ENCODE assay signal across 1 cellular context in the genomic region with DNA sequence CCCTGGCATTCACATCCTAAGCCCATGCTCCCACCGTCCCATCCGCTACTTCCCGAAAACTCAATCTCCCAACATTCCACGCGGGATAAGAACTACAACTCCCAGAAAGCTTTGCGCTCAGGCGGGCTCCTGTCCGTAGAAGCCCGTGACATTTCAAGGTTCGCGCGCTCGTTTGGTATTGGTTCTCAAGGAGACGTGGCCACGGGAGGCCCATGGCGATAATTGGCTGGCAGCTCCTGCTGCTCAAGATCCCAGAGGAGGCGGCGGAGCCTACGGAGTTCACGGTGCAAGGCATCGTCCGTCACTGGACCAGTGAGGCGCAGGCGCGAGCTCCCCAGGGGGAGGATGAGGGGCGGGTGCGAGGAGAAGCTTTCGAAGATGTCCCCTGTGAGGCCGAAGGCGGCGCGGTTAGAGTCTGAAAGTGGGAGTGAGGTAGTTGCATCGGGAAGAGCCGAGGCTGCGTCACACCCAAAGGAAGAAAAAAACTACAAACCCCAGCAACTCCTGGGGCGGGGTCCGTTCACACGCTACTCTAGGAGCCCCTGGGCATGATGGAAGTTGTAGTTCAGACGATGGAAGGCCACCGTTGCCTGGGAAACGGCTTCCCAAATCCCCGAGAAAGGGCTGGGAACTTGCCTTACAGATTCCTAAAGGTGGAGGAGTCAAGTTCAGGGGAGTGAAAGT.
TF ChIP-seq lines count a peak whose summit lies in the region.

No MANE protein-coding gene starts in this region.

TF ChIP-seq in HepG2, 621 proteins besides CTCF, POLR2A, EP300 and RAD21 (continued from another document):
- TF ChIP-seq, protein P1, sequence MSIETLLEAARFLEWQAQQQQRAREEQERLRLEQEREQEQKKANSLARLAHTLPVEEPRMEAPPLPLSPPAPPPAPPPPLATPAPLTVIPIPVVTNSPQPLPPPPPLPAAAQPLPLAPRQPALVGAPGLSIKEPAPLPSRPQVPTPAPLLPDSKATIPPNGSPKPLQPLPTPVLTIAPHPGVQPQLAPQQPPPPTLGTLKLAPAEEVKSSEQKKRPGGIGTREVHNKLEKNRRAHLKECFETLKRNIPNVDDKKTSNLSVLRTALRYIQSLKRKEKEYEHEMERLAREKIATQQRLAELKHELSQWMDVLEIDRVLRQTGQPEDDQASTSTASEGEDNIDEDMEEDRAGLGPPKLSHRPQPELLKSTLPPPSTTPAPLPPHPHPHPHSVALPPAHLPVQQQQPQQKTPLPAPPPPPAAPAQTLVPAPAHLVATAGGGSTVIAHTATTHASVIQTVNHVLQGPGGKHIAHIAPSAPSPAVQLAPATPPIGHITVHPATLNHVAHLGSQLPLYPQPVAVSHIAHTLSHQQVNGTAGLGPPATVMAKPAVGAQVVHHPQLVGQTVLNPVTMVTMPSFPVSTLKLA (IDR thresholded peaks at IDR 0.05): peak; percentile 37; the same call in 1 of the 2 replicates
- TF ChIP-seq NR3C1 (CRISPR knock-in tag; IDR thresholded peaks at IDR 0.05) (no peak), FOXO1 (CRISPR knock-in tag; IDR thresholded peaks at IDR 0.05) (no peak), ARNTL (CRISPR knock-in tag; IDR thresholded peaks at IDR 0.05) (peak; percentile 43; the same call in 1 of the 2 replicates), ELF4 (CRISPR knock-in tag; IDR thresholded peaks at IDR 0.05; ENCODE audit: borderline replicate concordance) (no peak), ZBTB42 (CRISPR knock-in tag; IDR thresholded peaks at IDR 0.05) (no peak), NR2F1 (CRISPR knock-in tag; IDR thresholded peaks at IDR 0.05) (no peak), SRF (IDR thresholded peaks at IDR 0.05; ENCODE audit: low read depth, low read length) (no peak), DR1 (CRISPR knock-in tag; IDR thresholded peaks at IDR 0.05) (0 out of 2 replicates have a peak, but pooled peaks have one; percentile 17), RFX1 (IDR thresholded peaks at IDR 0.05) (peak; percentile 72), ZNF546 (CRISPR knock-in tag; conservative IDR thresholded peaks at IDR 0.05) (no peak), ONECUT2 (CRISPR knock-in tag; IDR thresholded peaks at IDR 0.05) (no peak), ZNF816 (CRISPR knock-in tag; IDR thresholded peaks at IDR 0.05; ENCODE audit: borderline replicate concordance) (no peak), RORA (CRISPR knock-in tag; IDR thresholded peaks at IDR 0.05) (no peak), ATF7-NPFF (CRISPR knock-in tag; IDR thresholded peaks at IDR 0.05; ENCODE audit: low read depth) (peak; percentile 40; the same call in 1 of the 2 replicates), KLF15 (CRISPR knock-in tag; IDR thresholded peaks at IDR 0.05; ENCODE audit: borderline replicate concordance) (no peak), ZNF782 (CRISPR knock-in tag; IDR thresholded peaks at IDR 0.05; ENCODE audit: borderline replicate concordance) (no peak), NCOA2 (CRISPR knock-in tag; IDR thresholded peaks at IDR 0.05) (0 out of 2 replicates have a peak, but pooled peaks have one; percentile 9), ZNF317 (CRISPR knock-in tag; IDR thresholded peaks at IDR 0.05) (no peak), ZNF773 (CRISPR knock-in tag; IDR thresholded peaks at IDR 0.05; ENCODE audit: borderline replicate concordance) (no peak), FOXP1 (IDR thresholded peaks at IDR 0.05) (no peak), FOXP1 (CRISPR knock-in tag; IDR thresholded peaks at IDR 0.05) (no peak), DNMT1 (CRISPR knock-in tag; IDR thresholded peaks at IDR 0.05) (no peak), ZNF292 (CRISPR knock-in tag; IDR thresholded peaks at IDR 0.05; ENCODE audit: borderline replicate concordance, low read depth) (no peak), ETV6 (CRISPR knock-in tag; conservative IDR thresholded peaks at IDR 0.05) (no peak), RBM39 (IDR thresholded peaks at IDR 0.05; ENCODE audit: low read depth, low read length, poor library complexity, severe bottlenecking) (peak; percentile 29), GLI4 (CRISPR knock-in tag; IDR thresholded peaks at IDR 0.05; ENCODE audit: borderline replicate concordance) (peak; percentile 78; the same call in 1 of the 2 replicates), FOXA1 (IDR thresholded peaks at IDR 0.05) (no peak), FOXA1 (CRISPR knock-in tag; IDR thresholded peaks at IDR 0.05) (no peak), ZNF761 (CRISPR knock-in tag; conservative IDR thresholded peaks at IDR 0.05) (0 out of 2 replicates have a peak, but pooled peaks have one; percentile 17), SP1 (IDR thresholded peaks at IDR 0.05) (no peak), SP1 (CRISPR knock-in tag; IDR thresholded peaks at IDR 0.05) (peak; percentile 50; the same call in 1 of the 2 replicates), HMG20A (CRISPR knock-in tag; IDR thresholded peaks at IDR 0.05; ENCODE audit: borderline replicate concordance) (no peak), SMAD9 (CRISPR knock-in tag; IDR thresholded peaks at IDR 0.05) (no peak), ZNF337 (CRISPR knock-in tag; IDR thresholded peaks at IDR 0.05; ENCODE audit: borderline replicate concordance, low read depth) (no peak), MATR3 (CRISPR knock-in tag; IDR thresholded peaks at IDR 0.05) (no peak), CCAR2 (optimal IDR thresholded peaks at IDR 0.05; ENCODE audit: low read depth, low read length) (no peak), ZNF431 (CRISPR knock-in tag; IDR thresholded peaks at IDR 0.05; ENCODE audit: borderline replicate concordance, low read depth) (no peak), ZFP41 (CRISPR knock-in tag; IDR thresholded peaks at IDR 0.05; ENCODE audit: borderline replicate concordance) (no peak), PHF8 (CRISPR knock-in tag; IDR thresholded peaks at IDR 0.05) (peak; percentile 67), PAF1 (CRISPR knock-in tag; IDR thresholded peaks at IDR 0.05) (no peak), RARG (CRISPR knock-in tag; IDR thresholded peaks at IDR 0.05; ENCODE audit: low read depth) (no peak), TOE1 (CRISPR knock-in tag; IDR thresholded peaks at IDR 0.05) (no peak), MYC (CRISPR knock-in tag; IDR thresholded peaks at IDR 0.05; ENCODE audit: borderline replicate concordance) (no peak), ZNF234 (CRISPR knock-in tag; conservative IDR thresholded peaks at IDR 0.05) (no peak)
- TF ChIP-seq, protein P2, sequence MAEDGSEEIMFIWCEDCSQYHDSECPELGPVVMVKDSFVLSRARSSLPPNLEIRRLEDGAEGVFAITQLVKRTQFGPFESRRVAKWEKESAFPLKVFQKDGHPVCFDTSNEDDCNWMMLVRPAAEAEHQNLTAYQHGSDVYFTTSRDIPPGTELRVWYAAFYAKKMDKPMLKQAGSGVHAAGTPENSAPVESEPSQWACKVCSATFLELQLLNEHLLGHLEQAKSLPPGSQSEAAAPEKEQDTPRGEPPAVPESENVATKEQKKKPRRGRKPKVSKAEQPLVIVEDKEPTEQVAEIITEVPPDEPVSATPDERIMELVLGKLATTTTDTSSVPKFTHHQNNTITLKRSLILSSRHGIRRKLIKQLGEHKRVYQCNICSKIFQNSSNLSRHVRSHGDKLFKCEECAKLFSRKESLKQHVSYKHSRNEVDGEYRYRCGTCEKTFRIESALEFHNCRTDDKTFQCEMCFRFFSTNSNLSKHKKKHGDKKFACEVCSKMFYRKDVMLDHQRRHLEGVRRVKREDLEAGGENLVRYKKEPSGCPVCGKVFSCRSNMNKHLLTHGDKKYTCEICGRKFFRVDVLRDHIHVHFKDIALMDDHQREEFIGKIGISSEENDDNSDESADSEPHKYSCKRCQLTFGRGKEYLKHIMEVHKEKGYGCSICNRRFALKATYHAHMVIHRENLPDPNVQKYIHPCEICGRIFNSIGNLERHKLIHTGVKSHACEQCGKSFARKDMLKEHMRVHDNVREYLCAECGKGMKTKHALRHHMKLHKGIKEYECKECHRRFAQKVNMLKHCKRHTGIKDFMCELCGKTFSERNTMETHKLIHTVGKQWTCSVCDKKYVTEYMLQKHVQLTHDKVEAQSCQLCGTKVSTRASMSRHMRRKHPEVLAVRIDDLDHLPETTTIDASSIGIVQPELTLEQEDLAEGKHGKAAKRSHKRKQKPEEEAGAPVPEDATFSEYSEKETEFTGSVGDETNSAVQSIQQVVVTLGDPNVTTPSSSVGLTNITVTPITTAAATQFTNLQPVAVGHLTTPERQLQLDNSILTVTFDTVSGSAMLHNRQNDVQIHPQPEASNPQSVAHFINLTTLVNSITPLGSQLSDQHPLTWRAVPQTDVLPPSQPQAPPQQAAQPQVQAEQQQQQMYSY (CRISPR knock-in tag; IDR thresholded peaks at IDR 0.05): no peak
- TF ChIP-seq, protein P3, sequence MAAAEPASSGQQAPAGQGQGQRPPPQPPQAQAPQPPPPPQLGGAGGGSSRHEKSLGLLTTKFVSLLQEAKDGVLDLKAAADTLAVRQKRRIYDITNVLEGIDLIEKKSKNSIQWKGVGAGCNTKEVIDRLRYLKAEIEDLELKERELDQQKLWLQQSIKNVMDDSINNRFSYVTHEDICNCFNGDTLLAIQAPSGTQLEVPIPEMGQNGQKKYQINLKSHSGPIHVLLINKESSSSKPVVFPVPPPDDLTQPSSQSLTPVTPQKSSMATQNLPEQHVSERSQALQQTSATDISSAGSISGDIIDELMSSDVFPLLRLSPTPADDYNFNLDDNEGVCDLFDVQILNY (CRISPR knock-in tag; conservative IDR thresholded peaks at IDR 0.05): peak; percentile 99
- TF ChIP-seq, protein P4, sequence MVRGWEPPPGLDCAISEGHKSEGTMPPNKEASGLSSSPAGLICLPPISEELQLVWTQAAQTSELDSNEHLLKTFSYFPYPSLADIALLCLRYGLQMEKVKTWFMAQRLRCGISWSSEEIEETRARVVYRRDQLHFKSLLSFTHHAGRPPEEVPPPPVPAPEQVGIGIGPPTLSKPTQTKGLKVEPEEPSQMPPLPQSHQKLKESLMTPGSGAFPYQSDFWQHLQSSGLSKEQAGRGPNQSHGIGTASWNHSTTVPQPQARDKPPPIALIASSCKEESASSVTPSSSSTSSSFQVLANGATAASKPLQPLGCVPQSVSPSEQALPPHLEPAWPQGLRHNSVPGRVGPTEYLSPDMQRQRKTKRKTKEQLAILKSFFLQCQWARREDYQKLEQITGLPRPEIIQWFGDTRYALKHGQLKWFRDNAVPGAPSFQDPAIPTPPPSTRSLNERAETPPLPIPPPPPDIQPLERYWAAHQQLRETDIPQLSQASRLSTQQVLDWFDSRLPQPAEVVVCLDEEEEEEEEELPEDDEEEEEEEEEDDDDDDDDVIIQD (CRISPR knock-in tag; IDR thresholded peaks at IDR 0.05; ENCODE audit: low read depth): peak; percentile 43; the same call in 1 of the 2 replicates
- TF ChIP-seq, protein P5, sequence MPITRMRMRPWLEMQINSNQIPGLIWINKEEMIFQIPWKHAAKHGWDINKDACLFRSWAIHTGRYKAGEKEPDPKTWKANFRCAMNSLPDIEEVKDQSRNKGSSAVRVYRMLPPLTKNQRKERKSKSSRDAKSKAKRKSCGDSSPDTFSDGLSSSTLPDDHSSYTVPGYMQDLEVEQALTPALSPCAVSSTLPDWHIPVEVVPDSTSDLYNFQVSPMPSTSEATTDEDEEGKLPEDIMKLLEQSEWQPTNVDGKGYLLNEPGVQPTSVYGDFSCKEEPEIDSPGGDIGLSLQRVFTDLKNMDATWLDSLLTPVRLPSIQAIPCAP (CRISPR knock-in tag; IDR thresholded peaks at IDR 0.05; ENCODE audit: low read depth): no peak
- TF ChIP-seq, protein P6, sequence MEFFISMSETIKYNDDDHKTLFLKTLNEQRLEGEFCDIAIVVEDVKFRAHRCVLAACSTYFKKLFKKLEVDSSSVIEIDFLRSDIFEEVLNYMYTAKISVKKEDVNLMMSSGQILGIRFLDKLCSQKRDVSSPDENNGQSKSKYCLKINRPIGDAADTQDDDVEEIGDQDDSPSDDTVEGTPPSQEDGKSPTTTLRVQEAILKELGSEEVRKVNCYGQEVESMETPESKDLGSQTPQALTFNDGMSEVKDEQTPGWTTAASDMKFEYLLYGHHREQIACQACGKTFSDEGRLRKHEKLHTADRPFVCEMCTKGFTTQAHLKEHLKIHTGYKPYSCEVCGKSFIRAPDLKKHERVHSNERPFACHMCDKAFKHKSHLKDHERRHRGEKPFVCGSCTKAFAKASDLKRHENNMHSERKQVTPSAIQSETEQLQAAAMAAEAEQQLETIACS (CRISPR knock-in tag; IDR thresholded peaks at IDR 0.05): no peak
- TF ChIP-seq, protein P7, sequence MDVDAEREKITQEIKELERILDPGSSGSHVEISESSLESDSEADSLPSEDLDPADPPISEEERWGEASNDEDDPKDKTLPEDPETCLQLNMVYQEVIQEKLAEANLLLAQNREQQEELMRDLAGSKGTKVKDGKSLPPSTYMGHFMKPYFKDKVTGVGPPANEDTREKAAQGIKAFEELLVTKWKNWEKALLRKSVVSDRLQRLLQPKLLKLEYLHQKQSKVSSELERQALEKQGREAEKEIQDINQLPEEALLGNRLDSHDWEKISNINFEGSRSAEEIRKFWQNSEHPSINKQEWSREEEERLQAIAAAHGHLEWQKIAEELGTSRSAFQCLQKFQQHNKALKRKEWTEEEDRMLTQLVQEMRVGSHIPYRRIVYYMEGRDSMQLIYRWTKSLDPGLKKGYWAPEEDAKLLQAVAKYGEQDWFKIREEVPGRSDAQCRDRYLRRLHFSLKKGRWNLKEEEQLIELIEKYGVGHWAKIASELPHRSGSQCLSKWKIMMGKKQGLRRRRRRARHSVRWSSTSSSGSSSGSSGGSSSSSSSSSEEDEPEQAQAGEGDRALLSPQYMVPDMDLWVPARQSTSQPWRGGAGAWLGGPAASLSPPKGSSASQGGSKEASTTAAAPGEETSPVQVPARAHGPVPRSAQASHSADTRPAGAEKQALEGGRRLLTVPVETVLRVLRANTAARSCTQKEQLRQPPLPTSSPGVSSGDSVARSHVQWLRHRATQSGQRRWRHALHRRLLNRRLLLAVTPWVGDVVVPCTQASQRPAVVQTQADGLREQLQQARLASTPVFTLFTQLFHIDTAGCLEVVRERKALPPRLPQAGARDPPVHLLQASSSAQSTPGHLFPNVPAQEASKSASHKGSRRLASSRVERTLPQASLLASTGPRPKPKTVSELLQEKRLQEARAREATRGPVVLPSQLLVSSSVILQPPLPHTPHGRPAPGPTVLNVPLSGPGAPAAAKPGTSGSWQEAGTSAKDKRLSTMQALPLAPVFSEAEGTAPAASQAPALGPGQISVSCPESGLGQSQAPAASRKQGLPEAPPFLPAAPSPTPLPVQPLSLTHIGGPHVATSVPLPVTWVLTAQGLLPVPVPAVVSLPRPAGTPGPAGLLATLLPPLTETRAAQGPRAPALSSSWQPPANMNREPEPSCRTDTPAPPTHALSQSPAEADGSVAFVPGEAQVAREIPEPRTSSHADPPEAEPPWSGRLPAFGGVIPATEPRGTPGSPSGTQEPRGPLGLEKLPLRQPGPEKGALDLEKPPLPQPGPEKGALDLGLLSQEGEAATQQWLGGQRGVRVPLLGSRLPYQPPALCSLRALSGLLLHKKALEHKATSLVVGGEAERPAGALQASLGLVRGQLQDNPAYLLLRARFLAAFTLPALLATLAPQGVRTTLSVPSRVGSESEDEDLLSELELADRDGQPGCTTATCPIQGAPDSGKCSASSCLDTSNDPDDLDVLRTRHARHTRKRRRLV (CRISPR knock-in tag; IDR thresholded peaks at IDR 0.05): 0 out of 2 replicates have a peak, but pooled peaks have one; percentile 30
- TF ChIP-seq, protein P8, sequence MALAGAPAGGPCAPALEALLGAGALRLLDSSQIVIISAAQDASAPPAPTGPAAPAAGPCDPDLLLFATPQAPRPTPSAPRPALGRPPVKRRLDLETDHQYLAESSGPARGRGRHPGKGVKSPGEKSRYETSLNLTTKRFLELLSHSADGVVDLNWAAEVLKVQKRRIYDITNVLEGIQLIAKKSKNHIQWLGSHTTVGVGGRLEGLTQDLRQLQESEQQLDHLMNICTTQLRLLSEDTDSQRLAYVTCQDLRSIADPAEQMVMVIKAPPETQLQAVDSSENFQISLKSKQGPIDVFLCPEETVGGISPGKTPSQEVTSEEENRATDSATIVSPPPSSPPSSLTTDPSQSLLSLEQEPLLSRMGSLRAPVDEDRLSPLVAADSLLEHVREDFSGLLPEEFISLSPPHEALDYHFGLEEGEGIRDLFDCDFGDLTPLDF (CRISPR knock-in tag; IDR thresholded peaks at IDR 0.05): peak; percentile 98
